19 cellular contexts compared by ENCODE assay signal in genomic region chr1:51952638-51953037, GRCh38. TPM values are rescaled to one million over a fixed set of nuclear protein-coding genes. Genes with fewer than 3 reads are reported as not detected.
"Had no signal": no experiment of that assay in that cellular context is flagged by ENCODE, and none has a peak within 500 bp of the region (broad histone marks: within the 10 kb centered on the region; RNA-seq: fewer than 3 reads in every experiment).

No MANE protein-coding gene starts in this region.

- H3K4me1 ChIP-seq: lower lobe of right lung, upper lobe of right lung had no signal

- H3K4me2 ChIP-seq: smooth muscle cell had no signal

- H3K4me3 ChIP-seq: lower lobe of right lung, smooth muscle cell, upper lobe of right lung had no signal

- H3K36me3 ChIP-seq: brain microvascular endothelial cell, lower lobe of right lung, neutrophil, upper lobe of right lung had no signal

- H3K27me3 Mint-ChIP-seq: activated CD4-positive, alpha-beta T cell treated with anti-CD3 and anti-CD28 coated beads, Interleukin-2, amount 10 ng/mL, durations not matched to agents 7 days and 5 days; activated naive CD4-positive, alpha-beta T cell treated with anti-CD3 and anti-CD28 coated beads, Interleukin-2, amount 50 U/mL, for 24 hours had no signal

- H3K27me3 ChIP-seq: brain microvascular endothelial cell had no signal

- FAIRE-seq: TTC549 had no signal

- ATAC-seq: lower lobe of right lung; naive thymus-derived CD4-positive, alpha-beta T cell; right cardiac atrium; stimulated activated effector memory CD8-positive, alpha-beta T cell treated with anti-CD3 and anti-CD28 coated beads, Interleukin-12 subunit alpha, Interleukin-12 subunit beta, amount 100 ng/mL, for 72 hours; T-helper 17 cell; upper lobe of right lung had no signal

- H3K27ac ChIP-seq: brain microvascular endothelial cell, lower lobe of right lung, neutrophil, upper lobe of right lung had no signal

- H3K4me1 Mint-ChIP-seq: activated naive CD4-positive, alpha-beta T cell treated with anti-CD3 and anti-CD28 coated beads, Interleukin-2, amount 50 U/mL, for 24 hours; immature natural killer cell; T-helper 17 cell had no signal

- H3K9me3 Mint-ChIP-seq: activated CD4-positive, alpha-beta T cell treated with anti-CD3 and anti-CD28 coated beads, Interleukin-2, amount 10 ng/mL, durations not matched to agents 7 days and 5 days; activated naive CD4-positive, alpha-beta T cell treated with anti-CD3 and anti-CD28 coated beads, Interleukin-2, amount 50 U/mL, for 24 hours; activated T-helper 2 cell treated with anti-CD3 and anti-CD28 coated beads, Interferon-gamma antibody, Interleukin-2, Interleukin-4, amounts not matched to agents 10 μg/mL and 5 μg/mL and 100 μg/mL, durations not matched to agents 14 hours and 24 hours and 36 hours; immature natural killer cell; stimulated activated effector memory CD8-positive, alpha-beta T cell treated with anti-CD3 and anti-CD28 coated beads, Interleukin-12 subunit alpha, Interleukin-12 subunit beta, amount 100 ng/mL, for 72 hours had no signal

- H3K27ac Mint-ChIP-seq: activated CD4-positive, alpha-beta T cell treated with anti-CD3 and anti-CD28 coated beads, Interleukin-2, amount 10 ng/mL, durations not matched to agents 7 days and 5 days; activated naive CD4-positive, alpha-beta T cell treated with anti-CD3 and anti-CD28 coated beads, Interleukin-2, amount 50 U/mL, for 24 hours; activated T-helper 2 cell treated with anti-CD3 and anti-CD28 coated beads, Interferon-gamma antibody, Interleukin-2, Interleukin-4, amounts not matched to agents 10 μg/mL and 5 μg/mL and 100 μg/mL, durations not matched to agents 14 hours and 24 hours and 36 hours; endodermal cell; immature natural killer cell; naive thymus-derived CD4-positive, alpha-beta T cell; stimulated activated effector memory CD8-positive, alpha-beta T cell treated with anti-CD3 and anti-CD28 coated beads, Interleukin-12 subunit alpha, Interleukin-12 subunit beta, amount 100 ng/mL, for 72 hours; T-helper 17 cell had no signal

- DNase-seq: activated CD4-positive, alpha-beta T cell treated with anti-CD3 and anti-CD28 coated beads, Interleukin-2, amount 10 ng/mL, durations not matched to agents 7 days and 5 days; activated CD4-positive, CD25-positive, alpha-beta regulatory T cell; brain microvascular endothelial cell; dermis blood vessel endothelial cell; endodermal cell; glutamatergic neuron; immature natural killer cell; lower lobe of right lung; naive thymus-derived CD4-positive, alpha-beta T cell; posterior cingulate gyrus; right cardiac atrium; T-helper 17 cell; upper lobe of right lung had no signal

- H3K36me3 Mint-ChIP-seq: activated naive CD4-positive, alpha-beta T cell treated with anti-CD3 and anti-CD28 coated beads, Interleukin-2, amount 50 U/mL, for 24 hours; immature natural killer cell; stimulated activated effector memory CD8-positive, alpha-beta T cell treated with anti-CD3 and anti-CD28 coated beads, Interleukin-12 subunit alpha, Interleukin-12 subunit beta, amount 100 ng/mL, for 72 hours had no signal

- H3K4me3 Mint-ChIP-seq: activated CD4-positive, alpha-beta T cell treated with anti-CD3 and anti-CD28 coated beads, Interleukin-2, amount 10 ng/mL, durations not matched to agents 7 days and 5 days; activated naive CD4-positive, alpha-beta T cell treated with anti-CD3 and anti-CD28 coated beads, Interleukin-2, amount 50 U/mL, for 24 hours; endodermal cell; immature natural killer cell; naive thymus-derived CD4-positive, alpha-beta T cell; stimulated activated effector memory CD8-positive, alpha-beta T cell treated with anti-CD3 and anti-CD28 coated beads, Interleukin-12 subunit alpha, Interleukin-12 subunit beta, amount 100 ng/mL, for 72 hours; T-helper 17 cell had no signal

- H3K9me3 ChIP-seq: lower lobe of right lung, neutrophil, upper lobe of right lung had no signal

RNA-seq across cellular contexts. Expression of gene RAB3B, which starts 37.9 kb away (rescaled TPM):
- total RNA-seq: upper lobe of right lung had no signal
- polyA plus RNA-seq: immature natural killer cell; naive thymus-derived CD4-positive, alpha-beta T cell had no signal
